In genomic region chr22:22720724-22721261, GRCh38 we compare ENCODE assay signal across 1 cellular context.
TF ChIP-seq lines count a peak whose summit lies in the region.

No MANE protein-coding gene starts in this region.

TF ChIP-seq in HCT116, 20 proteins besides CTCF, POLR2A, EP300 and RAD21 (continued from another document):
- TF ChIP-seq ELF1 (IDR thresholded peaks at IDR 0.05; ENCODE audit: borderline replicate concordance, low read depth) (no peak), EZH2 (IDR thresholded peaks at IDR 0.05) (no peak), EZH2phosphoT487 (IDR thresholded peaks at IDR 0.05; ENCODE audit: borderline replicate concordance) (no peak), JUND (IDR thresholded peaks at IDR 0.05) (no peak), SRF (IDR thresholded peaks at IDR 0.05; ENCODE audit: low read depth) (no peak), CEBPB (IDR thresholded peaks at IDR 0.05; ENCODE audit: low read depth) (no peak), FOSL1 (IDR thresholded peaks at IDR 0.05; ENCODE audit: low read depth) (no peak)
TF ChIP-seq in HCT116: peak in this region for 0.
